ENCODE assay signal across 9 cellular contexts in the genomic region with DNA sequence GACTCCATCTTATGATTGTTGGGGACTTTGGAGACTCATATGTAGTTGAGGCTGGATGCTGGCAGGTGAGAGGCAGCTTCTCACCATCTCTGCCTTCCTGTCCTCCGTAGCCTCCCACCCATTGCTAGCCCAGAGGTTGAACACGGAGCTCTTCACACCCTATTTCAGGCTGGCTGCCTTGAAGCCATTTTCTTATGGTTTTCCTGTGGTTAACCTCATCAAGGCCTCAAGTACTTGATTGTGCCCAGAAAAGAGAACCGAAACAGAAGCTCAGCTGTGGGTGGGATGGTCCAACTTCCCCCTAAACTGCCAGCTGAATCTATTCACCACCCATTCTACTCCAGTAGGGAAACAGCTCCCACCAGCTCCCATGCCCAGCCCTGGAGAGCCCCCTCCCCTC.
DNase-seq lines count a peak whose midpoint lies in the region; ATAC-seq and TF ChIP-seq lines count a peak whose summit lies in the region.
"Had no signal": no experiment of that assay in that cellular context is flagged by ENCODE, and none has a peak within 500 bp of the region (broad histone marks: within the 10 kb centered on the region; RNA-seq: fewer than 3 reads in every experiment).

No MANE protein-coding gene starts in this region.

- no peak overlapping the region for H3K4me3 ChIP-seq in lower lobe of right lung
- H3K4me3 ChIP-seq: upper lobe of left lung had no signal

- intact Hi-C loops in lower lobe of right lung (cut with DNase I), result no loop called here

- H3K4me1 ChIP-seq in lower lobe of right lung, result peaks cover 5% of the 10 kb centered on the region
- H3K4me1 ChIP-seq: upper lobe of left lung had no signal

- TF ChIP-seq CTCF in lower lobe of right lung (IDR thresholded peaks at IDR 0.05), result no peak

- DNase-seq in GM19238 (ENCODE audit: insufficient read length, low spot score), result peak; percentile 54
- peak; percentile 14 for DNase-seq in T follicular helper cell (ENCODE audit: low read depth)
- no peak for DNase-seq in lower lobe of right lung
- DNase-seq in caudate nucleus (lab: John Stamatoyannopoulos, UW), result no peak
- DNase-seq in COLO668 (lab: John Stamatoyannopoulos, UW; ENCODE audit: unreplicated experiment), result no peak
- no peak for DNase-seq in iPS-NIHi7 (ENCODE audit: extremely low spot score)
- DNase-seq: upper lobe of left lung had no signal

- no peaks in the 10 kb centered on the region for H3K9me3 ChIP-seq in lower lobe of right lung
- H3K9me3 ChIP-seq: upper lobe of left lung had no signal

- no peaks in the 10 kb centered on the region for H3K36me3 ChIP-seq in lower lobe of right lung
- H3K36me3 ChIP-seq: upper lobe of left lung had no signal

- ATAC-seq in HG03025 (IDR thresholded peaks at IDR 0.05; ENCODE audit: low FRiP score, unreplicated experiment) (peak; percentile 99), lower lobe of right lung (peak; percentile 44 to 65)
- ATAC-seq: Panc1 had no signal

- no peak overlapping the region for H3K27ac ChIP-seq in lower lobe of right lung
- no peak overlapping the region for H3K27ac ChIP-seq in caudate nucleus (ENCODE audit: low read depth, low read length)
- H3K27ac ChIP-seq: upper lobe of left lung had no signal

- peaks cover 23% of the 10 kb centered on the region for H3K27me3 ChIP-seq in lower lobe of right lung (ENCODE audit: low read depth)
- H3K27me3 ChIP-seq: upper lobe of left lung had no signal

Comparison
In these comparisons a context has a peak if more than half of its experiments do, and no peak if none do; other contexts are left out.
1. DNase-seq: peak in GM19238 (single experiment) and T follicular helper cell (single experiment); none in lower lobe of right lung (single experiment), caudate nucleus (0 of 61), COLO668 (single experiment) and iPS-NIHi7 (single experiment).